In genomic region chr21:20998456-20998789, GRCh38 we compare ENCODE assay signal across 8 cellular contexts. TPM values are rescaled to one million over a fixed set of nuclear protein-coding genes. Genes with fewer than 3 reads are reported as not detected.
A peak's percentile ranks its signal among the peaks of the same experiment; 100 is the strongest.
DNase-seq lines count a peak whose midpoint lies in the region; ATAC-seq and TF ChIP-seq lines count a peak whose summit lies in the region.

No MANE protein-coding gene starts in this region.

- TF ChIP-seq CTCF in BE2C (IDR thresholded peaks at IDR 0.05; ENCODE audit: low read depth, low read length) (no peak), chondrocyte (IDR thresholded peaks at IDR 0.05) (no peak)

- peak overlapping the region; percentile 86 for H3K4me3 ChIP-seq in BE2C (ENCODE audit: low read depth, low read length)
- peak overlapping the region; percentile 64 to 85 for H3K4me3 ChIP-seq in muscle layer of duodenum (ENCODE audit: low read depth in 1 of 2, low read length in 2 of 2)

- H3K27me3 Mint-ChIP-seq in chondrocyte (ENCODE audit: low read depth), result no peaks in the 10 kb centered on the region

- H3K27ac ChIP-seq in muscle layer of duodenum (ENCODE audit: low read length), result no peak overlapping the region

- H3K27me3 ChIP-seq in BE2C, result no peaks in the 10 kb centered on the region
- no peaks in the 10 kb centered on the region for H3K27me3 ChIP-seq in muscle layer of duodenum (ENCODE audit: low read depth, low read length)

- no peaks in the 10 kb centered on the region for H3K9me3 Mint-ChIP-seq in chondrocyte (ENCODE audit: low read depth)

- peaks cover 55% of the 10 kb centered on the region for H3K4me1 Mint-ChIP-seq in chondrocyte (ENCODE audit: low read depth)

- no peaks in the 10 kb centered on the region for H3K36me3 Mint-ChIP-seq in chondrocyte (ENCODE audit: low read depth)

- H3K4me1 ChIP-seq in BE2C (peaks cover 3% of the 10 kb centered on the region; the same call in 1 of the 2 replicates), muscle layer of duodenum (ENCODE audit: control insufficient read depth in 1 of 2, insufficient read depth in 2 of 2, low read length in 2 of 2) (peaks cover 0 to 20% of the 10 kb centered on the region in 2 donors)

- H3K27ac Mint-ChIP-seq in chondrocyte (ENCODE audit: unreplicated experiment), result peak overlapping the region; percentile 37

- ATAC-seq in HG02623 (IDR thresholded peaks at IDR 0.05; ENCODE audit: unreplicated experiment) (peak; percentile 24), HG03045 (IDR thresholded peaks at IDR 0.05; ENCODE audit: unreplicated experiment) (no peak), HG02840 (IDR thresholded peaks at IDR 0.05; ENCODE audit: low FRiP score, unreplicated experiment) (no peak)

- H3K36me3 ChIP-seq in BE2C (no peaks in the 10 kb centered on the region), muscle layer of duodenum (ENCODE audit: control insufficient read depth in 1 of 2, insufficient read depth in 2 of 2, low read length in 2 of 2) (no peaks in the 10 kb centered on the region)

- H3K4me3 Mint-ChIP-seq in chondrocyte (ENCODE audit: unreplicated experiment), result peak overlapping the region; percentile 74

- DNase-seq in BE2C (no peak), chondrocyte (ENCODE audit: low spot score) (no peak), NCI-H1092 treated with DMSO at 0.1 percent for 48 hours (lab: John Stamatoyannopoulos, UW) (no peak)
- DNase-seq in stimulated activated CD4-positive, alpha-beta T cell treated with anti-CD3 and anti-CD28 coated beads, Interleukin-15, amount 100 ng/mL, for 24 hours, result no peak

- H3K9me3 ChIP-seq in BE2C (no peaks in the 10 kb centered on the region), muscle layer of duodenum (ENCODE audit: control insufficient read depth in 1 of 2, low read length in 2 of 2) (no peaks in the 10 kb centered on the region)

RNA-seq across cellular contexts. Expression of gene NCAM2, which starts 0.2 kb away (rescaled TPM):
- polyA plus RNA-seq in BE2C (2012; ENCODE audit: insufficient read depth, insufficient read length, low read depth), result 12.2 TPM
- total RNA-seq in chondrocyte, result 16.3 to 102 TPM (median 17.0 TPM) in 3 replicates
